ENCODE assay signal across 9 cellular contexts in the genomic region with DNA sequence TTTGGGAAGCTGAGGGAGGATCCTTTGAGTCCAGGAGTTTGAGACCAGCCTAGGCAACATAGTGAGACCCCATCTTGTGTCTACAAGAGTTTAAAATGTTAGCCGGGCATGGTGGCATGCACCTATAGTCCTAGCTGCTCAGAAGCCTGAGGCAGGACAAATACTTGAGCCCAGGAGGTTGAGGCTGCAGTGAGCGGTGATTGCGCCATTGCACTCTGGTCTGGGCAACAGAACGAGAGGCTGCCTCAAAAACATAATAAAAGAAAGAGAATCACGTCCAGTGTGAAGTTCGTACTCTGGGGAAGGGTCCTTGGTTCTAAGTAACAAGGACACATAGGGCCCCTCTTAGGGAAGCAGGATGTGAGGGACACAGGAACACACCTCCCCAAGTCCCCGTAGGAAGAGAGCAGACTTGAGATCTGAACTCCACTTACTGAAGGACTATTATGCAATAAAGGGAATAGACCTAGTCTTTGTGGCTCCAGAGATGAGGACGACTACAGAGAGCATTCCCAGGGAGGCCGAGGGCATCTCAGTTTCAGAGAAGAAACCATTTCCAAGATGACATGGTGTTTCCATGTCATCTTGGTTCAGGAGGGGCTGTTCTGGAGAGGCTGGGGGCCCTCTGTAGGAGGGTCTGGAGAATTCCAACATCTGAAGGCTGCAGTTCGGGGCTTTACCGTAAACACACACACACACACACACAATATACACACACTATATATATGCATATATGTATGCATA. TPM values are rescaled to one million over a fixed set of nuclear protein-coding genes. Genes with fewer than 3 reads are reported as not detected.
DNase-seq lines count a peak whose midpoint lies in the region; ATAC-seq and TF ChIP-seq lines count a peak whose summit lies in the region.
"Had no signal": no experiment of that assay in that cellular context is flagged by ENCODE, and none has a peak within 500 bp of the region (broad histone marks: within the 10 kb centered on the region; RNA-seq: fewer than 3 reads in every experiment).

No MANE protein-coding gene starts in this region.

- ATAC-seq in left lung = peak; percentile 61
- ATAC-seq in GM19463 (IDR thresholded peaks at IDR 0.05; ENCODE audit: unreplicated experiment) = no peak
- ATAC-seq in HG03045 (IDR thresholded peaks at IDR 0.05; ENCODE audit: unreplicated experiment) = no peak
- no peak for ATAC-seq in HG03159 (IDR thresholded peaks at IDR 0.05; ENCODE audit: unreplicated experiment)

- H3K4me3 ChIP-seq in breast epithelium = peak overlapping the region in 1 of 3 donors; percentile 28
- H3K4me3 ChIP-seq in left lung = no peak overlapping the region
- H3K4me3 ChIP-seq in tibial artery = peak overlapping the region in 1 of 2 donors; percentile 29

- no peak for TF ChIP-seq POLR2A in breast epithelium (IDR thresholded peaks at IDR 0.05)

- H3K27me3 ChIP-seq in breast epithelium = no peaks in the 10 kb centered on the region
- no peaks in the 10 kb centered on the region for H3K27me3 ChIP-seq in left lung
- no peaks in the 10 kb centered on the region for H3K27me3 ChIP-seq in tibial artery

- H3K36me3 ChIP-seq in breast epithelium = no peaks in the 10 kb centered on the region
- H3K36me3 ChIP-seq in left lung = no peaks in the 10 kb centered on the region
- no peaks in the 10 kb centered on the region for H3K36me3 ChIP-seq in tibial artery

- DNase-seq in MV-4-11 (lab: John Stamatoyannopoulos, UW) (peak; percentile 24), breast epithelium (ENCODE audit: low spot score in 2 of 2) (no peak), left lung (no peak), tibial artery (peak in 1 of 2 donors; percentile 46)
- DNase-seq: H9, NCI-H1417 had no signal

- peak in 1 of 3 donors; percentile 17 for TF ChIP-seq CTCF in breast epithelium (IDR thresholded peaks at IDR 0.05)
- no peak for TF ChIP-seq CTCF in left lung (IDR thresholded peaks at IDR 0.05)
- no peak for TF ChIP-seq CTCF in tibial artery (IDR thresholded peaks at IDR 0.05)

- intact Hi-C loops in breast epithelium (cut with DNase I; ENCODE audit: low total_unique reads) (no loop called here), left lung (cut with DNase I) (no loop called here), tibial artery (cut with DNase I; ENCODE audit: low total_unique reads) (no loop called here)

- H3K27ac ChIP-seq in breast epithelium (peak overlapping the region; percentile 67 to 87), left lung (peak overlapping the region; percentile 63 to 75), tibial artery (peak overlapping the region; percentile 73 to 79)

- no peaks in the 10 kb centered on the region for H3K9me3 ChIP-seq in breast epithelium
- no peaks in the 10 kb centered on the region for H3K9me3 ChIP-seq in left lung
- H3K9me3 ChIP-seq in tibial artery = no peaks in the 10 kb centered on the region

- H3K4me1 ChIP-seq in breast epithelium = peaks cover 0 to 5% of the 10 kb centered on the region in 2 donors
- peaks cover 0 to 34% of the 10 kb centered on the region in 2 donors for H3K4me1 ChIP-seq in left lung
- peaks cover 7 to 30% (median 17%) of the 10 kb centered on the region in 4 donors for H3K4me1 ChIP-seq in tibial artery

RNA-seq across cellular contexts. Expression of a gene that starts 10.8 kb away (rescaled TPM):
- total RNA-seq in breast epithelium (100 to 1,000 TPM; 400 to 717 (median 589) TPM), left lung (1,000 to 10,000 TPM in 1 of 2 donors, 100 to 1,000 TPM in 1; 753 to 1,734 TPM)

RNA-seq across cellular contexts. Expression of a gene that starts 56.4 kb away (rescaled TPM):
- total RNA-seq in breast epithelium (not detected), left lung (not detected)
- total RNA-seq: H9 had no signal
